ENCODE assay signal across 8 cellular contexts in the genomic region with DNA sequence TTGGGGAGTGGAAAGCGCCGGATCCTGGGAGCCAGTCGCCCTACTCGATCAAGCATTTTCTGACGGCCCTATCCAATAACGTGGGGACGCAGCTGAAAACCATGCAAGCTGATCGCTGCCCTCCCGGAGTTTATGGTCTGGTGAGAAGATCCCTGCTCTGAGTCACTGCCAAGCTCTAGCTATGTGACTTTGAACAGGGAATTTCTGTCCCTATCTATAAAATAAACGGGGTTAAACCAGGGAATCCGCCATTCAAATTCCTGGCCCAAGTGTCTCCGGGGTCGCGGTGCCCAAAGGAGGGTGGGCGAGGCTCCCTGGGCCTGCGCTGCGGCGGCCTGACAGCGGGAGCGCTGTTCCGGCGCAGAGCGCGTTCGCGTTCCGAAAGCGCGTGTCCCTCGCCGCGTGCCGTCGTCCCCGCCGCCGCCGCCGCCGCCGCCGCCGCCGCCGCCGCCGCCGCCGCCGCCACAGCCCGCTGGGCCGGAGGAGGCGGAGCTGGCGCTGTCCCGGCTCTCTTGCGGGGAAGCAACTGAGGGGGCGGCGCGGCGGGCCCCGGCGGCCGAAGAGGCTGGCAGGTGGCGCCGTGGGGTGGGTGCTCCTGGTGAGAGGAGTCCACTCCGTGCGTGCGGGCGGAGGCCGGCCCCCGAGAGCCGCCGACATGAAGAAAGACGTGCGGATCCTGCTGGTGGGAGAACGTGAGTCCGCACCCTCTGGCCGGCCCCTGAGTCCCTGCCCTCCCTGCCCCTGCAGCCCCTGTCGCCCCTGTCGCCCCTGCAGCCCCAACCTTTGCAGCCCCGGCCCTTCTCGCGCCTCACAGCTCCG. TPM values are rescaled to one million over a fixed set of nuclear protein-coding genes. Genes with fewer than 3 reads are reported as not detected.
A peak's percentile ranks its signal among the peaks of the same experiment; 100 is the strongest.
DNase-seq lines count a peak whose midpoint lies in the region; ATAC-seq and TF ChIP-seq lines count a peak whose summit lies in the region.

TSS of gene RHOT1 (plus strand) at position 465 of the 819 bp plus-strand sequence. CDS start at position 656, 191 bp downstream.

- H3K27me3 Mint-ChIP-seq in activated CD4-positive, alpha-beta T cell treated with anti-CD3 and anti-CD28 coated beads, Interleukin-2, amount 10 ng/mL, durations not matched to agents 7 days and 5 days: no peaks in the 10 kb centered on the region

- CTCF ChIA-PET in activated CD4-positive, alpha-beta T cell treated with anti-CD3 and anti-CD28 coated beads, Interleukin-2, amount 10 ng/mL, durations not matched to agents 7 days and 5 days (lab: Charles Lee): interaction anchor here (0.5 to 1.8 kb wide), 12 partner anchors 9 to 299 kb away, joined by 3 to 12 read pairs (median 3); partner anchors contain the start of gene LRRC37B

- H3K4me1 Mint-ChIP-seq in activated CD4-positive, alpha-beta T cell treated with anti-CD3 and anti-CD28 coated beads, Interleukin-2, amount 10 ng/mL, durations not matched to agents 7 days and 5 days: peaks cover 33% of the 10 kb centered on the region

- peak; percentile 73 for ATAC-seq in GM19023 (IDR thresholded peaks at IDR 0.05; ENCODE audit: unreplicated experiment)
- peak; percentile 71 for ATAC-seq in HG03342 (IDR thresholded peaks at IDR 0.05; ENCODE audit: unreplicated experiment)

- 0% methylated on average over 25 to 75 of the region's 84 CpGs for WGBS in lower leg skin, 2 donors

- peak within 1 kb of the TSS; percentile 86 for H3K27ac Mint-ChIP-seq in activated CD4-positive, alpha-beta T cell treated with anti-CD3 and anti-CD28 coated beads, Interleukin-2, amount 10 ng/mL, durations not matched to agents 7 days and 5 days

- no peaks in the 10 kb centered on the region for H3K9me3 Mint-ChIP-seq in activated CD4-positive, alpha-beta T cell treated with anti-CD3 and anti-CD28 coated beads, Interleukin-2, amount 10 ng/mL, durations not matched to agents 7 days and 5 days

- TF ChIP-seq POLR2A in lower leg skin (IDR thresholded peaks at IDR 0.05): no peak

- H3K4me3 Mint-ChIP-seq in activated CD4-positive, alpha-beta T cell treated with anti-CD3 and anti-CD28 coated beads, Interleukin-2, amount 10 ng/mL, durations not matched to agents 7 days and 5 days: peak within 1 kb of the TSS; percentile 99

- POLR2A ChIA-PET in activated CD4-positive, alpha-beta T cell treated with anti-CD3 and anti-CD28 coated beads, Interleukin-2, amount 10 ng/mL, durations not matched to agents 7 days and 5 days (lab: Charles Lee): interaction anchor here (0.5 kb wide), 1 partner anchor 14 kb away, joined by 3 read pairs; no protein-coding TSS in a partner anchor

- peak; percentile 87 for DNase-seq in AG20443 (ENCODE audit: low spot score)
- peak; percentile 70 for DNase-seq in NCI-H510A (lab: John Stamatoyannopoulos, UW)
- peak; percentile 69 for DNase-seq in activated CD4-positive, alpha-beta T cell treated with anti-CD3 and anti-CD28 coated beads, Interleukin-2, amount 10 ng/mL, durations not matched to agents 7 days and 5 days
- peak; percentile 83 for DNase-seq in dermis blood vessel endothelial cell
- DNase-seq in lower leg skin (ENCODE audit: low spot score in 2 of 2): peak; percentile 59 to 94
- DNase-seq in stimulated activated CD4-positive, alpha-beta T cell treated with anti-CD3 and anti-CD28 coated beads, Interleukin-4, amount 100 ng/mL, for 48 hours (ENCODE audit: low read depth in 2 of 2): peak; percentile 61 to 71

- H3K4me3 ChIP-seq in lower leg skin (ENCODE audit: low read depth, poor library complexity, severe bottlenecking): peak within 1 kb of the TSS; percentile 99

- H3K36me3 Mint-ChIP-seq in activated CD4-positive, alpha-beta T cell treated with anti-CD3 and anti-CD28 coated beads, Interleukin-2, amount 10 ng/mL, durations not matched to agents 7 days and 5 days (ENCODE audit: low read depth): no peaks in the 10 kb centered on the region

- intact Hi-C loops in lower leg skin (cut with DNase I; ENCODE audit: low total_unique reads): no loop called here

- TF ChIP-seq CTCF in lower leg skin (IDR thresholded peaks at IDR 0.05): peak in 1 of 3 donors; percentile 54

RNA-seq across cellular contexts. Expression of gene RHOT1, which starts in this region (rescaled TPM):
- 10 to 100 TPM; 26.4 to 33.6 TPM for total RNA-seq in activated CD4-positive, alpha-beta T cell treated with anti-CD3 and anti-CD28 coated beads, Interleukin-2, amount 10 ng/mL, durations not matched to agents 7 days and 5 days
- 36.8 and 40.3 TPM in 2 replicates for total RNA-seq in dermis blood vessel endothelial cell
- 10 to 100 TPM; 60.8 to 97.6 (median 72.7) TPM for total RNA-seq in lower leg skin

Comparison
In these comparisons a context has a peak if more than half of its experiments do, and no peak if none do; other contexts are left out.
1. Peak in every context shown above with its lines: DNase-seq, ATAC-seq and H3K4me3 ChIP-seq.